19 cellular contexts compared by ENCODE assay signal in genomic region chr16:86995456-86995855, GRCh38.
"Had no signal": no experiment of that assay in that cellular context is flagged by ENCODE, and none has a peak within 500 bp of the region (broad histone marks: within the 10 kb centered on the region; RNA-seq: fewer than 3 reads in every experiment).

No MANE protein-coding gene starts in this region.

- H3K4me1 Mint-ChIP-seq: activated naive CD8-positive, alpha-beta T cell treated with anti-CD3 and anti-CD28 coated beads for 36 hours had no signal

- H3K4me3 ChIP-seq: gastrocnemius medialis, heart left ventricle, lung, skin epidermis, suprapubic skin, upper lobe of left lung had no signal

- H3K36me3 Mint-ChIP-seq: activated naive CD8-positive, alpha-beta T cell treated with anti-CD3 and anti-CD28 coated beads for 36 hours had no signal

- H3K4me1 ChIP-seq: gastrocnemius medialis, parathyroid adenoma, suprapubic skin, upper lobe of left lung had no signal

- DNase-seq: activated CD4-positive, alpha-beta T cell treated with anti-CD3 and anti-CD28 coated beads, Interleukin-2, amount 50 U/mL, for 1 hour; activated naive CD8-positive, alpha-beta T cell treated with anti-CD3 and anti-CD28 coated beads for 36 hours; amygdala; dermis blood vessel endothelial cell; effector memory CD8-positive, alpha-beta T cell; gastrocnemius medialis; left cardiac atrium; midbrain had no signal

- H3K27me3 ChIP-seq: upper lobe of left lung had no signal

- H3K36me3 ChIP-seq: gastrocnemius medialis, heart left ventricle, suprapubic skin, upper lobe of left lung had no signal

- H3K9me3 ChIP-seq: gastrocnemius medialis, suprapubic skin, upper lobe of left lung had no signal

- H3K9me3 Mint-ChIP-seq: activated naive CD8-positive, alpha-beta T cell treated with anti-CD3 and anti-CD28 coated beads for 36 hours; neural crest cell; T-helper 2 cell treated with Interferon-gamma antibody and Interleukin-4, amounts not matched to agents 5 μg/mL and 100 μg/mL, for 36 hours had no signal

- H3K27ac ChIP-seq: gastrocnemius medialis, heart left ventricle, parathyroid adenoma, skin epidermis, suprapubic skin, upper lobe of left lung had no signal

- H3K27ac Mint-ChIP-seq: activated naive CD8-positive, alpha-beta T cell treated with anti-CD3 and anti-CD28 coated beads for 36 hours; activated T-helper 1 cell treated with anti-CD3 and anti-CD28 coated beads, Interleukin-12 subunit alpha, Interleukin-12 subunit beta, Interleukin-2, Interleukin-4 antibody, amounts not matched to agents 30 ng/mL and 10 ng/mL and 1 ng/mL, durations not matched to agents 14 hours and 24 hours and 36 hours; effector memory CD8-positive, alpha-beta T cell; stimulated activated naive CD8-positive, alpha-beta T cell treated with anti-CD3 and anti-CD28 coated beads, Interleukin-15, Interleukin-2, amounts not matched to agents 100 ng/mL and 50 ng/mL, for 24 hours; T-helper 2 cell treated with Interferon-gamma antibody and Interleukin-4, amounts not matched to agents 5 μg/mL and 100 μg/mL, for 36 hours had no signal

- H3K4me3 Mint-ChIP-seq: activated naive CD8-positive, alpha-beta T cell treated with anti-CD3 and anti-CD28 coated beads for 36 hours; activated T-helper 1 cell treated with anti-CD3 and anti-CD28 coated beads, Interleukin-12 subunit alpha, Interleukin-12 subunit beta, Interleukin-2, Interleukin-4 antibody, amounts not matched to agents 30 ng/mL and 10 ng/mL and 1 ng/mL, durations not matched to agents 14 hours and 24 hours and 36 hours; effector memory CD8-positive, alpha-beta T cell; neural crest cell; stimulated activated naive CD8-positive, alpha-beta T cell treated with anti-CD3 and anti-CD28 coated beads, Interleukin-15, Interleukin-2, amounts not matched to agents 100 ng/mL and 50 ng/mL, for 24 hours; T-helper 2 cell treated with Interferon-gamma antibody and Interleukin-4, amounts not matched to agents 5 μg/mL and 100 μg/mL, for 36 hours had no signal

- ATAC-seq: activated CD4-positive, CD25-positive, alpha-beta regulatory T cell treated with anti-CD3 and anti-CD28 coated beads, Interleukin-2, amount 50 U/mL, for 24 hours; effector memory CD8-positive, alpha-beta T cell; gastrocnemius medialis had no signal
